ENCODE assay signal across 17 cellular contexts in the genomic region with DNA sequence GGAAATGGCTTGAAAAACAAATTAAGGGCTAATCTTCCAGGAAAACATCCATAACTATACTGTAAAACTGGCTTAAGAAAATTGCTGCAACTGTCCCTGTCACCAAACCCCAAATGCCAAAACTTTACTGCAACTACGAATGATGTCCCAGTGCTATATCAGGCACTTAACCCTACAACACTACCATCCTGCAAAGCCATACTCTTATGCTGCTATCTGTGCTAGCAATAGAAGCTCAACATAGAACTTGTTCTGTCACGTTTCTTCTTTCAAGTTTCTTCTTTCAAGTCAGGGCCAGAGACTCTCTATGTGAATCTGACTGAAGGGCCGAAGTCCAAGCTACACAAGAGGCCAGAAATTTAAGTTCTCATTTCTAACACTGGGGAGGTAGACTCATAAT.
DNase-seq lines count a peak whose midpoint lies in the region; ATAC-seq lines count a peak whose summit lies in the region.
"Had no signal": no experiment of that assay in that cellular context is flagged by ENCODE, and none has a peak within 500 bp of the region (broad histone marks: within the 10 kb centered on the region; RNA-seq: fewer than 3 reads in every experiment).

No MANE protein-coding gene starts in this region.

- POLR2A ChIA-PET in T-cell (lab: Charles Lee), result interaction anchor here in 1 of 2 donors (0.6 kb wide), 1 partner anchor 207 kb away, joined by 4 read pairs; no protein-coding TSS in a partner anchor
- POLR2A ChIA-PET in naive thymus-derived CD8-positive, alpha-beta T cell (lab: Charles Lee), result interaction anchor here (1.2 to 1.7 kb wide), 2 partner anchors 9 to 14 kb away, joined by 5 to 6 read pairs; no protein-coding TSS in a partner anchor
- POLR2A ChIA-PET in activated CD4-positive, alpha-beta memory T cell treated with anti-CD3 and anti-CD28 coated beads, Interleukin-2, amount 10 ng/mL, durations not matched to agents 7 days and 5 days (lab: Charles Lee), result no interaction called here

- DNase-seq in Right ventricle myocardium superior (no peak), left cardiac atrium (no peak), T-cell (no peak), HuH-7 (ENCODE audit: low spot score) (no peak), NOMO-1 (lab: John Stamatoyannopoulos, UW; ENCODE audit: unreplicated experiment in 2 of 2) (no peak)
- no peak for DNase-seq in naive thymus-derived CD8-positive, alpha-beta T cell
- no peak for DNase-seq in activated CD4-positive, alpha-beta memory T cell treated with anti-CD3 and anti-CD28 coated beads, Interleukin-2, amount 10 ng/mL, durations not matched to agents 7 days and 5 days
- DNase-seq: DMS79, MG63, NCI-H1417, NCI-H1694 treated with DMSO at 0.1 percent for 48 hours, NCI-H2081 treated with DMSO at 0.1 percent for 48 hours, NCI-H526, PC-3, SHP77 treated with DMSO at 0.1 percent for 48 hours had no signal

- peak overlapping the region; percentile 48 to 72 for H3K27ac Mint-ChIP-seq in T-cell
- peak overlapping the region in 9 of 10 donors; percentile 23 to 83 (median 61) for H3K27ac Mint-ChIP-seq in naive thymus-derived CD8-positive, alpha-beta T cell
- H3K27ac Mint-ChIP-seq in activated CD4-positive, alpha-beta memory T cell treated with anti-CD3 and anti-CD28 coated beads, Interleukin-2, amount 10 ng/mL, durations not matched to agents 7 days and 5 days, result no peak overlapping the region

- H3K4me3 Mint-ChIP-seq in T-cell, result peak overlapping the region in 1 of 3 donors; percentile 54
- peak overlapping the region in 8 of 10 donors; percentile 29 to 58 (median 50) for H3K4me3 Mint-ChIP-seq in naive thymus-derived CD8-positive, alpha-beta T cell
- H3K4me3 Mint-ChIP-seq in activated CD4-positive, alpha-beta memory T cell treated with anti-CD3 and anti-CD28 coated beads, Interleukin-2, amount 10 ng/mL, durations not matched to agents 7 days and 5 days, result no peak overlapping the region

- CTCF ChIA-PET in T-cell (lab: Charles Lee), result interaction anchor here in 1 of 2 donors (0.8 to 0.9 kb wide), 2 partner anchors 57 to 93 kb away, joined by 3 read pairs; a partner anchor contains a TSS
- CTCF ChIA-PET in activated CD4-positive, alpha-beta memory T cell treated with anti-CD3 and anti-CD28 coated beads, Interleukin-2, amount 10 ng/mL, durations not matched to agents 7 days and 5 days (lab: Charles Lee), result no interaction called here

- H3K27me3 Mint-ChIP-seq in T-cell, result no peaks in the 10 kb centered on the region
- H3K27me3 Mint-ChIP-seq in naive thymus-derived CD8-positive, alpha-beta T cell, result no peaks in the 10 kb centered on the region
- peaks cover 6% of the 10 kb centered on the region for H3K27me3 Mint-ChIP-seq in activated CD4-positive, alpha-beta memory T cell treated with anti-CD3 and anti-CD28 coated beads, Interleukin-2, amount 10 ng/mL, durations not matched to agents 7 days and 5 days

- peaks cover 35 to 44% (median 36%) of the 10 kb centered on the region in 3 donors for H3K4me1 Mint-ChIP-seq in T-cell
- peaks cover 29 to 53% (median 38%) of the 10 kb centered on the region in 4 donors for H3K4me1 Mint-ChIP-seq in naive thymus-derived CD8-positive, alpha-beta T cell
- peaks cover 16% of the 10 kb centered on the region for H3K4me1 Mint-ChIP-seq in activated CD4-positive, alpha-beta memory T cell treated with anti-CD3 and anti-CD28 coated beads, Interleukin-2, amount 10 ng/mL, durations not matched to agents 7 days and 5 days

- H3K36me3 Mint-ChIP-seq in T-cell, result no peaks in the 10 kb centered on the region
- H3K36me3 Mint-ChIP-seq in naive thymus-derived CD8-positive, alpha-beta T cell, result no peaks in the 10 kb centered on the region
- H3K36me3 Mint-ChIP-seq in activated CD4-positive, alpha-beta memory T cell treated with anti-CD3 and anti-CD28 coated beads, Interleukin-2, amount 10 ng/mL, durations not matched to agents 7 days and 5 days (ENCODE audit: low read depth), result no peaks in the 10 kb centered on the region

- peak overlapping the region; percentile 42 for H3K27ac ChIP-seq in angular gyrus (ENCODE audit: low read depth, low read length)
- H3K27ac ChIP-seq: C4-2B had no signal

- intact Hi-C loops in Right ventricle myocardium superior (cut with DNase I) (no loop called here), left cardiac atrium (cut with DNase I) (no loop called here)

- peaks cover 0 to 4% (median 0%) of the 10 kb centered on the region in 3 donors for H3K9me3 Mint-ChIP-seq in T-cell
- H3K9me3 Mint-ChIP-seq in naive thymus-derived CD8-positive, alpha-beta T cell, result peaks cover 0 to 3% (median 0%) of the 10 kb centered on the region in 9 donors
- H3K9me3 Mint-ChIP-seq in activated CD4-positive, alpha-beta memory T cell treated with anti-CD3 and anti-CD28 coated beads, Interleukin-2, amount 10 ng/mL, durations not matched to agents 7 days and 5 days, result no peaks in the 10 kb centered on the region

- ATAC-seq in Right ventricle myocardium superior (ENCODE audit: poor library complexity), result peak; percentile 53
- ATAC-seq in left cardiac atrium, result no peak
- ATAC-seq in T-cell (replicated peaks in 1 of 4), result peak in 2 of 4 experiments; percentile 39 to 45
- ATAC-seq in naive thymus-derived CD8-positive, alpha-beta T cell, result peak; percentile 42 to 47
- ATAC-seq: PC-3 had no signal

Comparison
In these comparisons a context has a peak if more than half of its experiments do, and no peak if none do; other contexts are left out.
1. ATAC-seq: peak in Right ventricle myocardium superior (single experiment) and naive thymus-derived CD8-positive, alpha-beta T cell (2 of 2); none in left cardiac atrium (0 of 2).